Comparison of ENCODE assay signal across 1 cellular context in the genomic region with DNA sequence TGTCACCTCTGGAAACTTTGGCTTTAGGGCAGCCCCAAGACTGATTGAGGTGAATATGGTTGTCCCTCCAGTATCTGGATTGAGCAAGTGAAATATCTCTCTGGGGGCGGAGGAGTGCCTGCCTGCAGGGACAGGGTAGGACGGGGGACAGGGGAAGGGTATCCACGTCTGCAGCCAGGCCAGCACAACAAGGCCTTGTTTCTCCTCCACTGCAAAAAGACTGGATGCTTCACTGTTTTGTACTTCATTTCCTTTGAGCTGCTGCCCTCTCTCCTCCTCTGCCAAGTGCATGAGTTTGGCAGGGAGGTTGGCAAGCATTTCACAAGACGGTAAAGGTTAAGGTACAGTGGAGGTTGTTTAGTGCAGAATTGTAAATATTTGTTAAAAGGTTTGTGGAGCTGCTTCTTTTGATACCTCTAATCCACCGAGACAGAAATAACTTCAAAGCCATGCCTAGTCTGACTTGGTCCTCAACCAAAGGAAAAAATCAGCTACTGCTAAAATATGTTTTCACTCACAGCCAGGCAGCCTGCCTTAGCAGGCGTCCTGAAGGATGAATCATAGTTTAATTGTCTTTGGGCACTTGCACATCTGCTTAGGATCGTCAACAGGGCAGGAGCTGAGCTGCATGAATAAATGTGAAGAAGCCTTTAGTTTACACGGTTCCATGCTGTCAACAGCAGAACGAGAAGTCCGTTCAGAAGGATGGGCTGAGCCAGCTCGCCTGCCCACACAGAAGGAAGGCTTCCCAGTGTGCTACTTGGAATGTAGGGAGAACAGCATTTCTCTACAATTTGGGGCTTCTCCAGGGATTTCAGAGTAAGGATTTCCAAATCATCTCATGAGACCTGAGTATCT.
TF ChIP-seq lines count a peak whose summit lies in the region.

No MANE protein-coding gene starts in this region.

TF ChIP-seq in HepG2, 621 proteins besides CTCF, POLR2A, EP300 and RAD21 (continued from another document and continues in another):
- TF ChIP-seq PREB (CRISPR knock-in tag; IDR thresholded peaks at IDR 0.05) (no peak), GTF3A (CRISPR knock-in tag; conservative IDR thresholded peaks at IDR 0.05) (no peak), ZFP62 (CRISPR knock-in tag; IDR thresholded peaks at IDR 0.05) (no peak), ZNF260 (CRISPR knock-in tag; IDR thresholded peaks at IDR 0.05; ENCODE audit: borderline replicate concordance, low read depth) (no peak), SAFB2 (CRISPR knock-in tag; IDR thresholded peaks at IDR 0.05; ENCODE audit: borderline replicate concordance, low read depth) (no peak), ZNF598 (CRISPR knock-in tag; IDR thresholded peaks at IDR 0.05; ENCODE audit: borderline replicate concordance) (0 out of 2 replicates have a peak, but pooled peaks have one; percentile 31), MAF1 (CRISPR knock-in tag; IDR thresholded peaks at IDR 0.05; ENCODE audit: borderline replicate concordance) (no peak), ZNF615 (CRISPR knock-in tag; IDR thresholded peaks at IDR 0.05; ENCODE audit: borderline replicate concordance) (peak; percentile 87; the same call in 1 of the 2 replicates), PRPF4 (IDR thresholded peaks at IDR 0.05; ENCODE audit: low read depth, low read length, poor library complexity, severe bottlenecking) (no peak), ERF (CRISPR knock-in tag; IDR thresholded peaks at IDR 0.05) (peak; percentile 99), STAG1 (CRISPR knock-in tag; IDR thresholded peaks at IDR 0.05) (peak; percentile 61), PTBP1 (IDR thresholded peaks at IDR 0.05; ENCODE audit: low read depth, low read length, poor library complexity, severe bottlenecking) (no peak), ZNF687 (CRISPR knock-in tag; IDR thresholded peaks at IDR 0.05) (peak; percentile 80), ZIK1 (CRISPR knock-in tag; IDR thresholded peaks at IDR 0.05; ENCODE audit: borderline replicate concordance, low read depth) (peak; percentile 97), AHR (CRISPR knock-in tag; IDR thresholded peaks at IDR 0.05) (peak; percentile 42; the same call in 1 of the 2 replicates), ZBTB1 (CRISPR knock-in tag; IDR thresholded peaks at IDR 0.05; ENCODE audit: borderline replicate concordance) (no peak), CBX1 (IDR thresholded peaks at IDR 0.05; ENCODE audit: low read depth) (peak; percentile 69), ZMAT5 (CRISPR knock-in tag; IDR thresholded peaks at IDR 0.05; ENCODE audit: borderline replicate concordance, low read depth) (no peak), ZNF18 (CRISPR knock-in tag; IDR thresholded peaks at IDR 0.05; ENCODE audit: insufficient replicate concordance) (no peak), GZF1 (CRISPR knock-in tag; IDR thresholded peaks at IDR 0.05) (no peak), ZNF749 (CRISPR knock-in tag; IDR thresholded peaks at IDR 0.05; ENCODE audit: borderline replicate concordance) (peak; percentile 95; the same call in 1 of the 2 replicates), RELA (CRISPR knock-in tag; IDR thresholded peaks at IDR 0.05) (peak; percentile 67), PBX3 (CRISPR knock-in tag; IDR thresholded peaks at IDR 0.05; ENCODE audit: borderline replicate concordance) (no peak), ZNF484 (CRISPR knock-in tag; IDR thresholded peaks at IDR 0.05; ENCODE audit: borderline replicate concordance, low read depth) (no peak), MLX (CRISPR knock-in tag; IDR thresholded peaks at IDR 0.05) (peak; percentile 94), ZNF543 (CRISPR knock-in tag; IDR thresholded peaks at IDR 0.05) (peak; percentile 96), MIER2 (CRISPR knock-in tag; IDR thresholded peaks at IDR 0.05) (no peak; the same call in 1 of the 2 replicates), SMC3 (IDR thresholded peaks at IDR 0.05; ENCODE audit: low read length) (peak; percentile 13; the same call in 1 of the 2 replicates), TEAD3 (CRISPR knock-in tag; optimal IDR thresholded peaks at IDR 0.05; ENCODE audit: borderline replicate concordance) (peak; percentile 92), ZNF331 (CRISPR knock-in tag; IDR thresholded peaks at IDR 0.05) (peak; percentile 98), BORCS8-MEF2B (CRISPR knock-in tag; IDR thresholded peaks at IDR 0.05) (peak; percentile 99), ZNF547 (CRISPR knock-in tag; IDR thresholded peaks at IDR 0.05) (no peak; the same call in 1 of the 2 replicates), FOSL1 (CRISPR knock-in tag; IDR thresholded peaks at IDR 0.05; ENCODE audit: borderline replicate concordance) (peak; percentile 91), RAD51 (IDR thresholded peaks at IDR 0.05; ENCODE audit: borderline replicate concordance) (no peak), ZMYM4 (CRISPR knock-in tag; IDR thresholded peaks at IDR 0.05) (peak; percentile 99), TBP (CRISPR knock-in tag; IDR thresholded peaks at IDR 0.05) (peak; percentile 70; the same call in 1 of the 2 replicates), GFI1 (CRISPR knock-in tag; IDR thresholded peaks at IDR 0.05; ENCODE audit: borderline replicate concordance) (peak; percentile 90), ZBTB21 (CRISPR knock-in tag; IDR thresholded peaks at IDR 0.05) (no peak), HMG20A (CRISPR knock-in tag; IDR thresholded peaks at IDR 0.05; ENCODE audit: borderline replicate concordance) (peak; percentile 100), KDM6A (CRISPR knock-in tag; IDR thresholded peaks at IDR 0.05; ENCODE audit: low read depth) (peak; percentile 99), ZMYM2 (CRISPR knock-in tag; IDR thresholded peaks at IDR 0.05) (no peak; the same call in 1 of the 2 replicates), SNRNP70 (IDR thresholded peaks at IDR 0.05; ENCODE audit: low read depth, low read length) (no peak), ZNF652 (CRISPR knock-in tag; IDR thresholded peaks at IDR 0.05; ENCODE audit: borderline replicate concordance, low read depth) (peak; percentile 66; the same call in 1 of the 2 replicates), ONECUT2 (CRISPR knock-in tag; IDR thresholded peaks at IDR 0.05) (peak; percentile 61; the same call in 1 of the 2 replicates), ZNF563 (CRISPR knock-in tag; IDR thresholded peaks at IDR 0.05) (peak; percentile 73; the same call in 1 of the 2 replicates), SIN3B (IDR thresholded peaks at IDR 0.05; ENCODE audit: low read length) (no peak), ZNF619 (CRISPR knock-in tag; IDR thresholded peaks at IDR 0.05) (peak; percentile 99; the same call in 1 of the 2 replicates)
- TF ChIP-seq, protein P1, sequence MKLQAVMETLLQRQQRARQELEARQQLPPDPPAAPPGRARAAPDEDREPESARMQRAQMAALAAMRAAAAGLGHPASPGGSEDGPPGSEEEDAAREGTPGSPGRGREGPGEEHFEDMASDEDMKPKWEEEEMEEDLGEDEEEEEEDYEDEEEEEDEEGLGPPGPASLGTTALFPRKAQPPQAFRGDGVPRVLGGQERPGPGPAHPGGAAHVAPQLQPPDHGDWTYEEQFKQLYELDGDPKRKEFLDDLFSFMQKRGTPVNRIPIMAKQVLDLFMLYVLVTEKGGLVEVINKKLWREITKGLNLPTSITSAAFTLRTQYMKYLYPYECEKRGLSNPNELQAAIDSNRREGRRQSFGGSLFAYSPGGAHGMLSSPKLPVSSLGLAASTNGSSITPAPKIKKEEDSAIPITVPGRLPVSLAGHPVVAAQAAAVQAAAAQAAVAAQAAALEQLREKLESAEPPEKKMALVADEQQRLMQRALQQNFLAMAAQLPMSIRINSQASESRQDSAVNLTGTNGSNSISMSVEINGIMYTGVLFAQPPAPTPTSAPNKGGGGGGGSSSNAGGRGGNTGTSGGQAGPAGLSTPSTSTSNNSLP (IDR thresholded peaks at IDR 0.05; ENCODE audit: low read depth, low read length), result peak; percentile 95
- TF ChIP-seq, protein P2, sequence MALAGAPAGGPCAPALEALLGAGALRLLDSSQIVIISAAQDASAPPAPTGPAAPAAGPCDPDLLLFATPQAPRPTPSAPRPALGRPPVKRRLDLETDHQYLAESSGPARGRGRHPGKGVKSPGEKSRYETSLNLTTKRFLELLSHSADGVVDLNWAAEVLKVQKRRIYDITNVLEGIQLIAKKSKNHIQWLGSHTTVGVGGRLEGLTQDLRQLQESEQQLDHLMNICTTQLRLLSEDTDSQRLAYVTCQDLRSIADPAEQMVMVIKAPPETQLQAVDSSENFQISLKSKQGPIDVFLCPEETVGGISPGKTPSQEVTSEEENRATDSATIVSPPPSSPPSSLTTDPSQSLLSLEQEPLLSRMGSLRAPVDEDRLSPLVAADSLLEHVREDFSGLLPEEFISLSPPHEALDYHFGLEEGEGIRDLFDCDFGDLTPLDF (CRISPR knock-in tag; IDR thresholded peaks at IDR 0.05), result 0 out of 2 replicates have a peak, but pooled peaks have one; percentile 71
- TF ChIP-seq, protein P3, sequence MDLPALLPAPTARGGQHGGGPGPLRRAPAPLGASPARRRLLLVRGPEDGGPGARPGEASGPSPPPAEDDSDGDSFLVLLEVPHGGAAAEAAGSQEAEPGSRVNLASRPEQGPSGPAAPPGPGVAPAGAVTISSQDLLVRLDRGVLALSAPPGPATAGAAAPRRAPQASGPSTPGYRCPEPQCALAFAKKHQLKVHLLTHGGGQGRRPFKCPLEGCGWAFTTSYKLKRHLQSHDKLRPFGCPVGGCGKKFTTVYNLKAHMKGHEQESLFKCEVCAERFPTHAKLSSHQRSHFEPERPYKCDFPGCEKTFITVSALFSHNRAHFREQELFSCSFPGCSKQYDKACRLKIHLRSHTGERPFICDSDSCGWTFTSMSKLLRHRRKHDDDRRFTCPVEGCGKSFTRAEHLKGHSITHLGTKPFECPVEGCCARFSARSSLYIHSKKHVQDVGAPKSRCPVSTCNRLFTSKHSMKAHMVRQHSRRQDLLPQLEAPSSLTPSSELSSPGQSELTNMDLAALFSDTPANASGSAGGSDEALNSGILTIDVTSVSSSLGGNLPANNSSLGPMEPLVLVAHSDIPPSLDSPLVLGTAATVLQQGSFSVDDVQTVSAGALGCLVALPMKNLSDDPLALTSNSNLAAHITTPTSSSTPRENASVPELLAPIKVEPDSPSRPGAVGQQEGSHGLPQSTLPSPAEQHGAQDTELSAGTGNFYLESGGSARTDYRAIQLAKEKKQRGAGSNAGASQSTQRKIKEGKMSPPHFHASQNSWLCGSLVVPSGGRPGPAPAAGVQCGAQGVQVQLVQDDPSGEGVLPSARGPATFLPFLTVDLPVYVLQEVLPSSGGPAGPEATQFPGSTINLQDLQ (CRISPR knock-in tag; IDR thresholded peaks at IDR 0.05), result peak; percentile 88
